ENCODE assay signal across 1 cellular context in the genomic region with DNA sequence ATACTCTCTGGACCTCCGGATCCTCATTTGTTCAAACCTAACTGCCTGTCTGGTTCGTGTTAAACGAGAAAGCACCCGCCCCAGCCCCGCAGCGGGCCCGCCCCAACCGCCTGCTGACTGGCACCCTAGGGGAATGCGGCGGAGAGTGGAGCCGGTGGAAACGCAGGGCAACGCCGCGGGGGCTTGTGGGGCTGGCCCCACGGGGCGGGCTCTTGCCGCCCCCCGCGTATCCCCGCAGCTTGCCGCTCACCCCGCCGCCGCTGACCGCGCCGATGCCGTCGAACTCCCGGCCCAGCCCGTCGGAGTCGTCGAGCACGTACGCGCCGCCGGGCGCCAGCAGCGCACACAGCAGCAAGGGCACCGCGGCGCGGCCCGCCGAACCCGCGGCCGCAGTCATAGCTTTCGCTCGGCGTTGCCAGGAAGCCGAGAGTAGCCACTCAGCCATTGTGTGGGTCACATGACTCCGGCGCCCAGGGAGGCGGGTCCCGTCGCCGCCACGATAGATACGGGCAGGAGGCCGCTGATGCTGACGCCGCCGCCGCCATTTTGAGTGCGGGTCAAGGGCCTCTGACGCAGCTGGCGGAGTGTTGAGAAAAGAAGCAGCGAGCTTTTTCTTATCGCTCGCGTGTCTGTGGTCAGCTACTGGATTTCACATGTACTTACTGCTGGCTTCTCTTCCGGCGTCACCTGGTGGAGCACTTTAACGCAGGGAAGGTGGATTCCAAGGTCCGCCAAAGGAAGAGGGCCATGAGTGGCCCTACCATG.
TF ChIP-seq lines count a peak whose summit lies in the region.

A gene (minus strand): TSS at position 463 of the 765 bp plus-strand sequence. CDS start 18 bp downstream, at position 445.

TF ChIP-seq in H1, 55 proteins besides CTCF, POLR2A, EP300 and RAD21:
- TF ChIP-seq ASH2L (IDR thresholded peaks at IDR 0.05; ENCODE audit: low read length) (peak; percentile 94), TBP (IDR thresholded peaks at IDR 0.05; ENCODE audit: low read depth, low read length) (peak; percentile 56), CREB1 (IDR thresholded peaks at IDR 0.05) (peak; percentile 78), HDAC2 (IDR thresholded peaks at IDR 0.05; ENCODE audit: borderline replicate concordance in 1 of 2, low read depth in 2 of 2, low read length in 2 of 2) (0 out of 4 replicates have a peak, but pooled peaks of 1 of the 2 experiments have one; percentile 73), SP4 (IDR thresholded peaks at IDR 0.05; ENCODE audit: low read length) (no peak), TAF7 (optimal IDR thresholded peaks at IDR 0.05; ENCODE audit: borderline replicate concordance, low read depth, low read length) (peak; percentile 75), KDM4A (IDR thresholded peaks at IDR 0.05; ENCODE audit: low read depth, low read length, severe bottlenecking) (peak; percentile 69), BACH1 (IDR thresholded peaks at IDR 0.05; ENCODE audit: low read length) (no peak), SIRT6 (IDR thresholded peaks at IDR 0.05; ENCODE audit: low read length) (no peak), YY1 (IDR thresholded peaks at IDR 0.05; ENCODE audit: low read depth, low read length) (peak; percentile 99), EZH2 (IDR thresholded peaks at IDR 0.05; ENCODE audit: low read depth, low read length, severe bottlenecking) (peak; percentile 34), RBBP5 (IDR thresholded peaks at IDR 0.05; ENCODE audit: borderline replicate concordance, low read depth, low read length) (no peak; the same call in none of the 2 replicates), SIX5 (IDR thresholded peaks at IDR 0.05; ENCODE audit: low read depth, low read length) (peak; percentile 24; the same call in 1 of the 2 replicates), SP2 (IDR thresholded peaks at IDR 0.05; ENCODE audit: low read length) (no peak), SUZ12 (IDR thresholded peaks at IDR 0.05; ENCODE audit: low read length) (0 out of 2 replicates have a peak, but pooled peaks have one; percentile 18), GABPA (IDR thresholded peaks at IDR 0.05; ENCODE audit: borderline replicate concordance, insufficient read depth, low read length) (0 out of 2 replicates have a peak, but pooled peaks have one; percentile 30), POLR2AphosphoS5 (IDR thresholded peaks at IDR 0.05; ENCODE audit: low read depth, low read length) (peak; percentile 53; the same call in 1 of the 2 replicates), TAF1 (IDR thresholded peaks at IDR 0.05; ENCODE audit: low read depth, low read length) (peak; percentile 79), SIN3A (conservative IDR thresholded peaks at IDR 0.05 in 1 of 2, IDR thresholded peaks at IDR 0.05 in 1 of 2; ENCODE audit: low read depth in 1 of 2, low read length in 2 of 2) (peak in 1 of 2 experiments; percentile 75; a peak in 2 of 4 replicates), PHF8 (conservative IDR thresholded peaks at IDR 0.05; ENCODE audit: low read depth, low read length) (peak; percentile 59; the same call in 1 of the 2 replicates), BRCA1 (IDR thresholded peaks at IDR 0.05; ENCODE audit: low read depth, low read length) (no peak), ZNF274 (IDR thresholded peaks at IDR 0.05; ENCODE audit: borderline replicate concordance, extremely low read depth, low read length) (no peak), CTBP2 (IDR thresholded peaks at IDR 0.05; ENCODE audit: borderline replicate concordance, insufficient read depth, insufficient read length, low read length) (peak; percentile 67), BCL11A (IDR thresholded peaks at IDR 0.05; ENCODE audit: low read depth in 2 of 2, low read length in 2 of 2) (no peak), NANOG (IDR thresholded peaks at IDR 0.05; ENCODE audit: insufficient read depth, low read depth, low read length, poor library complexity, severe bottlenecking) (peak; percentile 10)
- TF ChIP-seq, protein P1, sequence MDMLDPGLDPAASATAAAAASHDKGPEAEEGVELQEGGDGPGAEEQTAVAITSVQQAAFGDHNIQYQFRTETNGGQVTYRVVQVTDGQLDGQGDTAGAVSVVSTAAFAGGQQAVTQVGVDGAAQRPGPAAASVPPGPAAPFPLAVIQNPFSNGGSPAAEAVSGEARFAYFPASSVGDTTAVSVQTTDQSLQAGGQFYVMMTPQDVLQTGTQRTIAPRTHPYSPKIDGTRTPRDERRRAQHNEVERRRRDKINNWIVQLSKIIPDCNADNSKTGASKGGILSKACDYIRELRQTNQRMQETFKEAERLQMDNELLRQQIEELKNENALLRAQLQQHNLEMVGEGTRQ (IDR thresholded peaks at IDR 0.05; ENCODE audit: low read length) = peak; percentile 89
- TF ChIP-seq, protein P2, sequence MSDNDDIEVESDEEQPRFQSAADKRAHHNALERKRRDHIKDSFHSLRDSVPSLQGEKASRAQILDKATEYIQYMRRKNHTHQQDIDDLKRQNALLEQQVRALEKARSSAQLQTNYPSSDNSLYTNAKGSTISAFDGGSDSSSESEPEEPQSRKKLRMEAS (IDR thresholded peaks at IDR 0.05) = peak; percentile 93
- TF ChIP-seq, protein P3, sequence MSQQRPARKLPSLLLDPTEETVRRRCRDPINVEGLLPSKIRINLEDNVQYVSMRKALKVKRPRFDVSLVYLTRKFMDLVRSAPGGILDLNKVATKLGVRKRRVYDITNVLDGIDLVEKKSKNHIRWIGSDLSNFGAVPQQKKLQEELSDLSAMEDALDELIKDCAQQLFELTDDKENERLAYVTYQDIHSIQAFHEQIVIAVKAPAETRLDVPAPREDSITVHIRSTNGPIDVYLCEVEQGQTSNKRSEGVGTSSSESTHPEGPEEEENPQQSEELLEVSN (IDR thresholded peaks at IDR 0.05) = peak; percentile 89
- TF ChIP-seq, protein P4, sequence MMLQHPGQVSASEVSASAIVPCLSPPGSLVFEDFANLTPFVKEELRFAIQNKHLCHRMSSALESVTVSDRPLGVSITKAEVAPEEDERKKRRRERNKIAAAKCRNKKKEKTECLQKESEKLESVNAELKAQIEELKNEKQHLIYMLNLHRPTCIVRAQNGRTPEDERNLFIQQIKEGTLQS (IDR thresholded peaks at IDR 0.05; ENCODE audit: insufficient read depth, low read depth, low read length) = 0 out of 2 replicates have a peak, but pooled peaks have one; percentile 40
TF ChIP-seq in H1: peak in this region for 21.
